1 cellular context compared by ENCODE assay signal in the genomic region with DNA sequence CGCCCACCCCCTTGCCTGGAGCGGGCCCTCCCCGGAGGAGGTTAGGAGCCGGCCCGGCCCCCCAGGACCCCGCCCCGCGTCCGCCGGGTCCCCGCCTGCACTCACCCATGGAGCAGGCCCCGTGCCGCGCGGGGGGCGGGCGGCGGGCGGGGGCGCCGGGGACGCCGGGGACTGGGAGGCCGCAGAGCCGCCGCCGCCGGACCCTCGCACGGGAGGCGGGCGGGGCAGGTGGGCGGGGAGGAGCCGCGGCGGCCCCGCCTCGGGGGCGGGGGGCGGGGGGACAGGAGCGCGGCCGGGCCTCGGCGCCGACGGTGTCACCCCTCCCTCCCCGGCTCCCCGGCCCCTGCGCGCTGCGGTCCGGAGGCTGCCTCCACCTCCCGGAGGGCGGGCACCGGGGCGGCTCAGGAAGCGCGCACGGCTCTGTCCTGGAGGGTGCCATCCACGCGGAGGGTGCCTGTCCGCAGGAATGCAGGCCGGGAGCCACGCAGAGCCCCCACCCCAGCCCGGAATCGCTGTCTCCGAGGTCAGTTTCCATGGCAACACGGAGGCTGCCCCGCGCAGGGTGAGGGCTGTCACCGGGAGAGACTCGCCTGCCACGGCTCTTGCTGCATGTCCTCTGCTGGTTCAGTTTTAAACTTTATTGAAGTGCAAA.
TF ChIP-seq lines count a peak whose summit lies in the region.

No MANE protein-coding gene starts in this region.

TF ChIP-seq in HEK293, 187 proteins besides CTCF, POLR2A, EP300 and RAD21 (continued from another document):
- TF ChIP-seq SP2 (tag by site-specific recombination; IDR thresholded peaks at IDR 0.05) (peak; percentile 57), ZNF549 (tag by site-specific recombination; IDR thresholded peaks at IDR 0.05) (no peak), OVOL3 (tag by site-specific recombination; IDR thresholded peaks at IDR 0.05) (no peak), ZNF24 (tag by site-specific recombination; IDR thresholded peaks at IDR 0.05) (no peak), ZIC2 (tag by site-specific recombination; IDR thresholded peaks at IDR 0.05) (no peak; the same call in 1 of the 2 replicates), ZNF354C (tag by site-specific recombination; IDR thresholded peaks at IDR 0.05; ENCODE audit: borderline replicate concordance, low read depth) (no peak), ZNF624 (tag by site-specific recombination; IDR thresholded peaks at IDR 0.05) (no peak), ZNF341 (tag by site-specific recombination; IDR thresholded peaks at IDR 0.05; ENCODE audit: low read depth) (peak; percentile 95), ZNF654 (tag by site-specific recombination; IDR thresholded peaks at IDR 0.05; ENCODE audit: low read depth) (no peak), KLF8 (tag by site-specific recombination; IDR thresholded peaks at IDR 0.05) (no peak; the same call in 1 of the 2 replicates), GLI2 (tag by site-specific recombination; IDR thresholded peaks at IDR 0.05; ENCODE audit: borderline replicate concordance, low read depth) (no peak), ZXDB (tag by site-specific recombination; IDR thresholded peaks at IDR 0.05) (peak; percentile 71), ZNF585B (tag by site-specific recombination; IDR thresholded peaks at IDR 0.05) (no peak), ZFP37 (tag by site-specific recombination; IDR thresholded peaks at IDR 0.05) (no peak), ZFP3 (tag by site-specific recombination; IDR thresholded peaks at IDR 0.05; ENCODE audit: low read depth) (no peak), ZNF664 (tag by site-specific recombination; IDR thresholded peaks at IDR 0.05) (no peak), ZNF366 (tag by site-specific recombination; conservative IDR thresholded peaks at IDR 0.05) (no peak), ZNF433 (tag by site-specific recombination; IDR thresholded peaks at IDR 0.05; ENCODE audit: low read depth) (no peak), ZNF350 (tag by site-specific recombination; IDR thresholded peaks at IDR 0.05) (no peak), ZNF48 (tag by site-specific recombination; IDR thresholded peaks at IDR 0.05) (no peak), ZNF302 (tag by site-specific recombination; IDR thresholded peaks at IDR 0.05; ENCODE audit: low read depth) (no peak), ZNF544 (tag by site-specific recombination; IDR thresholded peaks at IDR 0.05) (no peak), ZNF473 (tag by site-specific recombination; IDR thresholded peaks at IDR 0.05) (no peak), ZNF157 (tag by site-specific recombination; IDR thresholded peaks at IDR 0.05) (no peak), ZNF248 (tag by site-specific recombination; IDR thresholded peaks at IDR 0.05) (no peak), ZNF514 (tag by site-specific recombination; IDR thresholded peaks at IDR 0.05) (no peak), ZNF423 (tag by site-specific recombination; IDR thresholded peaks at IDR 0.05) (peak; percentile 81), ZNF138 (tag by site-specific recombination; IDR thresholded peaks at IDR 0.05; ENCODE audit: borderline replicate concordance) (no peak), ZNF521 (tag by site-specific recombination; IDR thresholded peaks at IDR 0.05) (no peak), ZNF555 (tag by site-specific recombination; conservative IDR thresholded peaks at IDR 0.05) (no peak), GLIS1 (tag by site-specific recombination; IDR thresholded peaks at IDR 0.05) (peak; percentile 95)
- TF ChIP-seq, protein P1, sequence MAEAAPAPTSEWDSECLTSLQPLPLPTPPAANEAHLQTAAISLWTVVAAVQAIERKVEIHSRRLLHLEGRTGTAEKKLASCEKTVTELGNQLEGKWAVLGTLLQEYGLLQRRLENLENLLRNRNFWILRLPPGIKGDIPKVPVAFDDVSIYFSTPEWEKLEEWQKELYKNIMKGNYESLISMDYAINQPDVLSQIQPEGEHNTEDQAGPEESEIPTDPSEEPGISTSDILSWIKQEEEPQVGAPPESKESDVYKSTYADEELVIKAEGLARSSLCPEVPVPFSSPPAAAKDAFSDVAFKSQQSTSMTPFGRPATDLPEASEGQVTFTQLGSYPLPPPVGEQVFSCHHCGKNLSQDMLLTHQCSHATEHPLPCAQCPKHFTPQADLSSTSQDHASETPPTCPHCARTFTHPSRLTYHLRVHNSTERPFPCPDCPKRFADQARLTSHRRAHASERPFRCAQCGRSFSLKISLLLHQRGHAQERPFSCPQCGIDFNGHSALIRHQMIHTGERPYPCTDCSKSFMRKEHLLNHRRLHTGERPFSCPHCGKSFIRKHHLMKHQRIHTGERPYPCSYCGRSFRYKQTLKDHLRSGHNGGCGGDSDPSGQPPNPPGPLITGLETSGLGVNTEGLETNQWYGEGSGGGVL (tag by site-specific recombination; IDR thresholded peaks at IDR 0.05) = peak; percentile 29; the same call in 1 of the 2 replicates
- TF ChIP-seq, protein P2, sequence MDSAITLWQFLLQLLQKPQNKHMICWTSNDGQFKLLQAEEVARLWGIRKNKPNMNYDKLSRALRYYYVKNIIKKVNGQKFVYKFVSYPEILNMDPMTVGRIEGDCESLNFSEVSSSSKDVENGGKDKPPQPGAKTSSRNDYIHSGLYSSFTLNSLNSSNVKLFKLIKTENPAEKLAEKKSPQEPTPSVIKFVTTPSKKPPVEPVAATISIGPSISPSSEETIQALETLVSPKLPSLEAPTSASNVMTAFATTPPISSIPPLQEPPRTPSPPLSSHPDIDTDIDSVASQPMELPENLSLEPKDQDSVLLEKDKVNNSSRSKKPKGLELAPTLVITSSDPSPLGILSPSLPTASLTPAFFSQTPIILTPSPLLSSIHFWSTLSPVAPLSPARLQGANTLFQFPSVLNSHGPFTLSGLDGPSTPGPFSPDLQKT (IDR thresholded peaks at IDR 0.05; ENCODE audit: borderline replicate concordance, low read depth, low read length) = no peak
- TF ChIP-seq, protein P3, sequence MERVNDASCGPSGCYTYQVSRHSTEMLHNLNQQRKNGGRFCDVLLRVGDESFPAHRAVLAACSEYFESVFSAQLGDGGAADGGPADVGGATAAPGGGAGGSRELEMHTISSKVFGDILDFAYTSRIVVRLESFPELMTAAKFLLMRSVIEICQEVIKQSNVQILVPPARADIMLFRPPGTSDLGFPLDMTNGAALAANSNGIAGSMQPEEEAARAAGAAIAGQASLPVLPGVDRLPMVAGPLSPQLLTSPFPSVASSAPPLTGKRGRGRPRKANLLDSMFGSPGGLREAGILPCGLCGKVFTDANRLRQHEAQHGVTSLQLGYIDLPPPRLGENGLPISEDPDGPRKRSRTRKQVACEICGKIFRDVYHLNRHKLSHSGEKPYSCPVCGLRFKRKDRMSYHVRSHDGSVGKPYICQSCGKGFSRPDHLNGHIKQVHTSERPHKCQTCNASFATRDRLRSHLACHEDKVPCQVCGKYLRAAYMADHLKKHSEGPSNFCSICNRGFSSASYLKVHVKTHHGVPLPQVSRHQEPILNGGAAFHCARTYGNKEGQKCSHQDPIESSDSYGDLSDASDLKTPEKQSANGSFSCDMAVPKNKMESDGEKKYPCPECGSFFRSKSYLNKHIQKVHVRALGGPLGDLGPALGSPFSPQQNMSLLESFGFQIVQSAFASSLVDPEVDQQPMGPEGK (tag by site-specific recombination; IDR thresholded peaks at IDR 0.05) = peak; percentile 72
- TF ChIP-seq, protein P4, sequence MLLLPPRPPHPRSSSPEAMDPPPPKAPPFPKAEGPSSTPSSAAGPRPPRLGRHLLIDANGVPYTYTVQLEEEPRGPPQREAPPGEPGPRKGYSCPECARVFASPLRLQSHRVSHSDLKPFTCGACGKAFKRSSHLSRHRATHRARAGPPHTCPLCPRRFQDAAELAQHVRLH (tag by site-specific recombination; IDR thresholded peaks at IDR 0.05) = no peak
- TF ChIP-seq, protein P5, sequence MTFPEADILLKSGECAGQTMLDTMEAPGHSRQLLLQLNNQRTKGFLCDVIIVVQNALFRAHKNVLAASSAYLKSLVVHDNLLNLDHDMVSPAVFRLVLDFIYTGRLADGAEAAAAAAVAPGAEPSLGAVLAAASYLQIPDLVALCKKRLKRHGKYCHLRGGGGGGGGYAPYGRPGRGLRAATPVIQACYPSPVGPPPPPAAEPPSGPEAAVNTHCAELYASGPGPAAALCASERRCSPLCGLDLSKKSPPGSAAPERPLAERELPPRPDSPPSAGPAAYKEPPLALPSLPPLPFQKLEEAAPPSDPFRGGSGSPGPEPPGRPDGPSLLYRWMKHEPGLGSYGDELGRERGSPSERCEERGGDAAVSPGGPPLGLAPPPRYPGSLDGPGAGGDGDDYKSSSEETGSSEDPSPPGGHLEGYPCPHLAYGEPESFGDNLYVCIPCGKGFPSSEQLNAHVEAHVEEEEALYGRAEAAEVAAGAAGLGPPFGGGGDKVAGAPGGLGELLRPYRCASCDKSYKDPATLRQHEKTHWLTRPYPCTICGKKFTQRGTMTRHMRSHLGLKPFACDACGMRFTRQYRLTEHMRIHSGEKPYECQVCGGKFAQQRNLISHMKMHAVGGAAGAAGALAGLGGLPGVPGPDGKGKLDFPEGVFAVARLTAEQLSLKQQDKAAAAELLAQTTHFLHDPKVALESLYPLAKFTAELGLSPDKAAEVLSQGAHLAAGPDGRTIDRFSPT (tag by site-specific recombination; IDR thresholded peaks at IDR 0.05) = 0 out of 2 replicates have a peak, but pooled peaks have one; percentile 48
- TF ChIP-seq, protein P6, sequence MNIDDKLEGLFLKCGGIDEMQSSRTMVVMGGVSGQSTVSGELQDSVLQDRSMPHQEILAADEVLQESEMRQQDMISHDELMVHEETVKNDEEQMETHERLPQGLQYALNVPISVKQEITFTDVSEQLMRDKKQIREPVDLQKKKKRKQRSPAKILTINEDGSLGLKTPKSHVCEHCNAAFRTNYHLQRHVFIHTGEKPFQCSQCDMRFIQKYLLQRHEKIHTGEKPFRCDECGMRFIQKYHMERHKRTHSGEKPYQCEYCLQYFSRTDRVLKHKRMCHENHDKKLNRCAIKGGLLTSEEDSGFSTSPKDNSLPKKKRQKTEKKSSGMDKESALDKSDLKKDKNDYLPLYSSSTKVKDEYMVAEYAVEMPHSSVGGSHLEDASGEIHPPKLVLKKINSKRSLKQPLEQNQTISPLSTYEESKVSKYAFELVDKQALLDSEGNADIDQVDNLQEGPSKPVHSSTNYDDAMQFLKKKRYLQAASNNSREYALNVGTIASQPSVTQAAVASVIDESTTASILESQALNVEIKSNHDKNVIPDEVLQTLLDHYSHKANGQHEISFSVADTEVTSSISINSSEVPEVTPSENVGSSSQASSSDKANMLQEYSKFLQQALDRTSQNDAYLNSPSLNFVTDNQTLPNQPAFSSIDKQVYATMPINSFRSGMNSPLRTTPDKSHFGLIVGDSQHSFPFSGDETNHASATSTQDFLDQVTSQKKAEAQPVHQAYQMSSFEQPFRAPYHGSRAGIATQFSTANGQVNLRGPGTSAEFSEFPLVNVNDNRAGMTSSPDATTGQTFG (tag by site-specific recombination; IDR thresholded peaks at IDR 0.05; ENCODE audit: borderline replicate concordance) = no peak
- TF ChIP-seq, protein P7, sequence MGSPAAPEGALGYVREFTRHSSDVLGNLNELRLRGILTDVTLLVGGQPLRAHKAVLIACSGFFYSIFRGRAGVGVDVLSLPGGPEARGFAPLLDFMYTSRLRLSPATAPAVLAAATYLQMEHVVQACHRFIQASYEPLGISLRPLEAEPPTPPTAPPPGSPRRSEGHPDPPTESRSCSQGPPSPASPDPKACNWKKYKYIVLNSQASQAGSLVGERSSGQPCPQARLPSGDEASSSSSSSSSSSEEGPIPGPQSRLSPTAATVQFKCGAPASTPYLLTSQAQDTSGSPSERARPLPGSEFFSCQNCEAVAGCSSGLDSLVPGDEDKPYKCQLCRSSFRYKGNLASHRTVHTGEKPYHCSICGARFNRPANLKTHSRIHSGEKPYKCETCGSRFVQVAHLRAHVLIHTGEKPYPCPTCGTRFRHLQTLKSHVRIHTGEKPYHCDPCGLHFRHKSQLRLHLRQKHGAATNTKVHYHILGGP (tag by site-specific recombination; IDR thresholded peaks at IDR 0.05) = no peak
- TF ChIP-seq, protein P8, sequence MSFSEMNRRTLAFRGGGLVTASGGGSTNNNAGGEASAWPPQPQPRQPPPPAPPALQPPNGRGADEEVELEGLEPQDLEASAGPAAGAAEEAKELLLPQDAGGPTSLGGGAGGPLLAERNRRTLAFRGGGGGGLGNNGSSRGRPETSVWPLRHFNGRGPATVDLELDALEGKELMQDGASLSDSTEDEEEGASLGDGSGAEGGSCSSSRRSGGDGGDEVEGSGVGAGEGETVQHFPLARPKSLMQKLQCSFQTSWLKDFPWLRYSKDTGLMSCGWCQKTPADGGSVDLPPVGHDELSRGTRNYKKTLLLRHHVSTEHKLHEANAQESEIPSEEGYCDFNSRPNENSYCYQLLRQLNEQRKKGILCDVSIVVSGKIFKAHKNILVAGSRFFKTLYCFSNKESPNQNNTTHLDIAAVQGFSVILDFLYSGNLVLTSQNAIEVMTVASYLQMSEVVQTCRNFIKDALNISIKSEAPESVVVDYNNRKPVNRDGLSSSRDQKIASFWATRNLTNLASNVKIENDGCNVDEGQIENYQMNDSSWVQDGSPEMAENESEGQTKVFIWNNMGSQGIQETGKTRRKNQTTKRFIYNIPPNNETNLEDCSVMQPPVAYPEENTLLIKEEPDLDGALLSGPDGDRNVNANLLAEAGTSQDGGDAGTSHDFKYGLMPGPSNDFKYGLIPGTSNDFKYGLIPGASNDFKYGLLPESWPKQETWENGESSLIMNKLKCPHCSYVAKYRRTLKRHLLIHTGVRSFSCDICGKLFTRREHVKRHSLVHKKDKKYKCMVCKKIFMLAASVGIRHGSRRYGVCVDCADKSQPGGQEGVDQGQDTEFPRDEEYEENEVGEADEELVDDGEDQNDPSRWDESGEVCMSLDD (tag by site-specific recombination; IDR thresholded peaks at IDR 0.05) = no peak
- TF ChIP-seq, protein P9, sequence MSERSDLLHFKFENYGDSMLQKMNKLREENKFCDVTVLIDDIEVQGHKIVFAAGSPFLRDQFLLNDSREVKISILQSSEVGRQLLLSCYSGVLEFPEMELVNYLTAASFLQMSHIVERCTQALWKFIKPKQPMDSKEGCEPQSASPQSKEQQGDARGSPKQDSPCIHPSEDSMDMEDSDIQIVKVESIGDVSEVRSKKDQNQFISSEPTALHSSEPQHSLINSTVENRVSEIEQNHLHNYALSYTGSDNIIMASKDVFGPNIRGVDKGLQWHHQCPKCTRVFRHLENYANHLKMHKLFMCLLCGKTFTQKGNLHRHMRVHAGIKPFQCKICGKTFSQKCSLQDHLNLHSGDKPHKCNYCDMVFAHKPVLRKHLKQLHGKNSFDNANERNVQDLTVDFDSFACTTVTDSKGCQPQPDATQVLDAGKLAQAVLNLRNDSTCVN (tag by site-specific recombination; optimal IDR thresholded peaks at IDR 0.05) = peak; percentile 63
